Comparison of ENCODE assay signal across 27 cellular contexts in genomic region chr10:29098423-29098822, GRCh38.
"Had no signal": no experiment of that assay in that cellular context is flagged by ENCODE, and none has a peak within 500 bp of the region (broad histone marks: within the 10 kb centered on the region; RNA-seq: fewer than 3 reads in every experiment).

No MANE protein-coding gene starts in this region.

- ATAC-seq: left lobe of liver; left ventricle myocardium superior; lower lobe of right lung; naive thymus-derived CD8-positive, alpha-beta T cell; pancreas; right cardiac atrium; sciatic nerve; stimulated activated memory B cell treated with anti-CD40 and anti-IgM and Interleukin-4, amounts not matched to agents 10 μg/mL and 1 μg/mL and 100 μg/mL, for 72 hours; stimulated activated naive CD8-positive, alpha-beta T cell treated with anti-CD3 and anti-CD28 coated beads, Interleukin-15, amount 100 ng/mL, for 72 hours; upper lobe of right lung had no signal

- H3K36me3 Mint-ChIP-seq: stimulated activated memory B cell treated with anti-CD40 and anti-IgM and Interleukin-4, amounts not matched to agents 10 μg/mL and 1 μg/mL and 100 μg/mL, for 72 hours had no signal

- H3K36me3 ChIP-seq: lower lobe of right lung, pancreas, prostate gland, spleen, thyroid gland, transverse colon, upper lobe of right lung had no signal

- H3K4me3 ChIP-seq: lower lobe of right lung, pancreas, prostate gland, skin epidermis, spleen, testis, thyroid gland, transverse colon, upper lobe of right lung had no signal

- H3K27ac Mint-ChIP-seq: naive thymus-derived CD8-positive, alpha-beta T cell; nephron; stimulated activated memory B cell treated with anti-CD40 and anti-IgM and Interleukin-4, amounts not matched to agents 10 μg/mL and 1 μg/mL and 100 μg/mL, for 72 hours had no signal

- H3K4me1 Mint-ChIP-seq: naive thymus-derived CD8-positive, alpha-beta T cell; stimulated activated memory B cell treated with anti-CD40 and anti-IgM and Interleukin-4, amounts not matched to agents 10 μg/mL and 1 μg/mL and 100 μg/mL, for 72 hours; stimulated activated naive CD8-positive, alpha-beta T cell treated with anti-CD3 and anti-CD28 coated beads, Interleukin-15, amount 100 ng/mL, for 72 hours had no signal

- H3K9me3 ChIP-seq: lower lobe of right lung, pancreas, prostate gland, testis, thyroid gland, transverse colon, upper lobe of right lung had no signal

- H3K4me3 Mint-ChIP-seq: naive thymus-derived CD8-positive, alpha-beta T cell; nephron; neural crest cell; stimulated activated memory B cell treated with anti-CD40 and anti-IgM and Interleukin-4, amounts not matched to agents 10 μg/mL and 1 μg/mL and 100 μg/mL, for 72 hours; stimulated activated naive CD8-positive, alpha-beta T cell treated with anti-CD3 and anti-CD28 coated beads, Interleukin-15, amount 100 ng/mL, for 72 hours had no signal

- DNase-seq: islet precursor cell; left ventricle myocardium superior; lower lobe of right lung; naive thymus-derived CD8-positive, alpha-beta T cell; nucleus accumbens; pancreas; posterior cingulate gyrus; retina; right cardiac atrium; spleen; stimulated activated CD4-positive, alpha-beta T cell treated with anti-CD3 and anti-CD28 coated beads, Interleukin-2, amount 100 ng/mL, for 48 hours; stimulated activated CD4-positive, alpha-beta T cell treated with anti-CD3 and anti-CD28 coated beads, Interleukin-4, amount 100 ng/mL, for 4 hours; stimulated activated CD8-positive, alpha-beta memory T cell treated with anti-CD3 and anti-CD28 coated beads, Interleukin-4, amount 100 ng/mL, for 48 hours; stimulated activated naive CD4-positive, alpha-beta T cell treated with Interleukin-2 at 50 U/mL for 16 hours; stimulated activated naive CD8-positive, alpha-beta T cell treated with anti-CD3 and anti-CD28 coated beads, Interleukin-15, amount 100 ng/mL, for 72 hours; testis; thyroid gland; transverse colon; upper lobe of right lung had no signal

- H3K4me1 ChIP-seq: lower lobe of right lung, pancreas, spleen, testis, thyroid gland, transverse colon, upper lobe of right lung had no signal

- H3K27ac ChIP-seq: lower lobe of right lung, pancreas, prostate gland, skin epidermis, spleen, testis, thyroid gland, transverse colon, upper lobe of right lung had no signal

- FAIRE-seq: pancreas, urothelium cell line had no signal

- H3K27me3 ChIP-seq: pancreas, testis, thyroid gland, transverse colon, upper lobe of right lung had no signal
